In genomic region chr12:103841690-103842584, GRCh38 we compare ENCODE assay signal across 8 cellular contexts. TPM values are rescaled to one million over a fixed set of nuclear protein-coding genes. Genes with fewer than 3 reads are reported as not detected.
DNase-seq lines count a peak whose midpoint lies in the region; ATAC-seq, FAIRE-seq and TF ChIP-seq lines count a peak whose summit lies in the region.

No MANE protein-coding gene starts in this region.

- H2AFZ ChIP-seq in astrocyte (ENCODE audit: low read depth, low read length) = peak overlapping the region; percentile 84
- peak overlapping the region; percentile 75 for H2AFZ ChIP-seq in smooth muscle cell (ENCODE audit: low read depth)

- H3K4me2 ChIP-seq in astrocyte (ENCODE audit: low read length) (peak overlapping the region; percentile 96), smooth muscle cell (peak overlapping the region; percentile 98)

- no peaks in the 10 kb centered on the region for H3K27me3 ChIP-seq in astrocyte (ENCODE audit: insufficient read depth, low read length)
- H3K27me3 ChIP-seq in smooth muscle cell (ENCODE audit: low read depth) = no peaks in the 10 kb centered on the region

- no peaks in the 10 kb centered on the region for H3F3A ChIP-seq in smooth muscle cell (ENCODE audit: low read depth)

- H3K27me3 Mint-ChIP-seq in astrocyte (ENCODE audit: low read depth, unreplicated experiment) = peaks cover 6% of the 10 kb centered on the region

- WGBS in smooth muscle cell (ENCODE audit: low lambda C conversion rate) = 22% methylated on average over 20 of the region's 20 CpGs

- H3K4me3 ChIP-seq in astrocyte (ENCODE audit: insufficient read depth, low read depth, low read length) (peak overlapping the region; percentile 59), iPS-11a (ENCODE audit: low read depth, low read length) (peak overlapping the region; percentile 70), smooth muscle cell (peak overlapping the region; percentile 89)

- H3K79me2 ChIP-seq in astrocyte (ENCODE audit: insufficient read depth, low read length) = peaks cover 41% of the 10 kb centered on the region
- H3K79me2 ChIP-seq in smooth muscle cell (ENCODE audit: low read depth) = peaks cover 10% of the 10 kb centered on the region

- TF ChIP-seq CTCF in astrocyte (IDR thresholded peaks at IDR 0.05; ENCODE audit: insufficient read depth, low read depth, low read length) = no peak
- no peak for TF ChIP-seq CTCF in smooth muscle cell (IDR thresholded peaks at IDR 0.05; ENCODE audit: borderline replicate concordance, insufficient read depth, poor library complexity, severe bottlenecking)

- peak overlapping the region; percentile 90 for H3K4me3 Mint-ChIP-seq in astrocyte (ENCODE audit: unreplicated experiment)

- H3K4me1 Mint-ChIP-seq in astrocyte (ENCODE audit: low read depth, unreplicated experiment) = peaks cover 14% of the 10 kb centered on the region

- H3K9ac ChIP-seq in astrocyte (ENCODE audit: low read length) (peak overlapping the region; percentile 70), smooth muscle cell (ENCODE audit: low read depth) (peak overlapping the region; percentile 22)

- H3K36me3 Mint-ChIP-seq in astrocyte (ENCODE audit: low read depth, unreplicated experiment) = no peaks in the 10 kb centered on the region

- FAIRE-seq in astrocyte (lab: Jason Lieb, UNC) = no peak

- peaks cover 12% of the 10 kb centered on the region for H3K4me1 ChIP-seq in astrocyte (ENCODE audit: insufficient read depth, low read length)
- H3K4me1 ChIP-seq in smooth muscle cell (ENCODE audit: low read depth) = no peaks in the 10 kb centered on the region

- no peaks in the 10 kb centered on the region for H3K9me3 ChIP-seq in astrocyte (ENCODE audit: insufficient read depth, low read depth, low read length)
- H3K9me3 ChIP-seq in smooth muscle cell (replicated peaks; ENCODE audit: low read depth) = no peaks in the 10 kb centered on the region

- DNase-seq in Ammon's horn (ENCODE audit: low spot score) = peak; percentile 20
- DNase-seq in HuH-7 (ENCODE audit: low spot score) = peak; percentile 76
- peak; percentile 7 for DNase-seq in SKM-1 (lab: John Stamatoyannopoulos, UW; ENCODE audit: unreplicated experiment)
- DNase-seq in astrocyte (ENCODE audit: low read depth) = peak; percentile 85
- peak; percentile 46 for DNase-seq in smooth muscle cell (lab: John Stamatoyannopoulos, UW; ENCODE audit: unreplicated experiment)

- H3K9me3 Mint-ChIP-seq in astrocyte (ENCODE audit: unreplicated experiment) = peaks cover 4% of the 10 kb centered on the region

- H4K20me1 ChIP-seq in astrocyte (ENCODE audit: insufficient read depth, low read length) (peaks cover 26% of the 10 kb centered on the region), smooth muscle cell (ENCODE audit: low read depth) (no peaks in the 10 kb centered on the region)

- ATAC-seq in GM19463 (IDR thresholded peaks at IDR 0.05; ENCODE audit: unreplicated experiment) (peak; percentile 19), HG03457 (IDR thresholded peaks at IDR 0.05; ENCODE audit: unreplicated experiment) (no peak)

- H3K27ac Mint-ChIP-seq in astrocyte (ENCODE audit: unreplicated experiment) = peak overlapping the region; percentile 82

- H3K36me3 ChIP-seq in astrocyte (ENCODE audit: insufficient read depth, low read length) (no peaks in the 10 kb centered on the region), smooth muscle cell (ENCODE audit: low read depth) (no peaks in the 10 kb centered on the region)

- peak overlapping the region; percentile 58 for H3K27ac ChIP-seq in astrocyte (ENCODE audit: low read depth, low read length)
- peak overlapping the region; percentile 66 for H3K27ac ChIP-seq in smooth muscle cell (ENCODE audit: low read depth)

RNA-seq across cellular contexts. Expression of gene NT5DC3, which starts 0.9 kb away (rescaled TPM):
- total RNA-seq in astrocyte = 12.0 and 13.6 TPM in 2 replicates
- total RNA-seq in smooth muscle cell = 1.4 and 4.1 TPM in 2 replicates
- polyA plus RNA-seq in smooth muscle cell = 0.57 and 1.9 TPM in 2 replicates

Comparison
In these comparisons a context has a peak if more than half of its experiments do, and no peak if none do; other contexts are left out.
1. DNase-seq: peak in every context shown above with its lines; median percentile 85 in astrocyte; 76 in HuH-7; 46 in smooth muscle cell; 20 in Ammon's horn; 7 in SKM-1.